25 cellular contexts compared by ENCODE assay signal in the genomic region with DNA sequence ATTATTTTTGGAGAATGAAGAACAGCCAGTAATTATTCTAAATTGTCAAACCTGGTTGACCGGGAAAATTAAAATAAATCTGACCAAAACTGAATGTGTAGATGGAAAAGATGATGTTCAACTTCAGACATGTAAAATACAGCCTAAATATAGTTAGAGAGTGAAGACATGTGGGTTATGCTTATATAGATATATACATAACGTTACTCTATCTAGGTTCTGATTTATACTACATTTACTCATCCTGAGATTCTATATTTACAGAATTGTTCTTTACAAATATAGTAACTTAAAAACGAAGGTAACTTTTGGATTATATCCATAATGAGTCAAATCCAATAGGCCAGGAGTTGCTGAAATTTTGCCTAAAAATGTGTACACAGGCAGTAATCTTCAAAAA. TPM values are rescaled to one million over a fixed set of nuclear protein-coding genes. Genes with fewer than 3 reads are reported as not detected.
"Had no signal": no experiment of that assay in that cellular context is flagged by ENCODE, and none has a peak within 500 bp of the region (broad histone marks: within the 10 kb centered on the region; RNA-seq: fewer than 3 reads in every experiment).

No MANE protein-coding gene starts in this region.

- ATAC-seq: body of pancreas, right lobe of liver had no signal

- H3K4me2 ChIP-seq: neural progenitor cell had no signal

- H3K4me1 ChIP-seq: body of pancreas, colonic mucosa, left ventricle myocardium inferior, neural progenitor cell, right lobe of liver, upper lobe of left lung had no signal

- H3K27ac ChIP-seq: body of pancreas, colonic mucosa, left ventricle myocardium inferior, neural progenitor cell, ovary, right lobe of liver, thoracic aorta, upper lobe of left lung had no signal

- H3K36me3 Mint-ChIP-seq: activated CD4-positive, alpha-beta memory T cell treated with anti-CD3 and anti-CD28 coated beads for 36 hours; activated naive CD8-positive, alpha-beta T cell treated with anti-CD3 and anti-CD28 coated beads for 36 hours; neural progenitor cell had no signal

- H3K36me3 ChIP-seq: colonic mucosa, left ventricle myocardium inferior, neural progenitor cell, ovary, right lobe of liver, thoracic aorta, upper lobe of left lung had no signal

- H3K9ac ChIP-seq: neural progenitor cell had no signal

- H3K4me3 Mint-ChIP-seq: activated B cell treated with CpG ODN at 0.5 μM for 24 hours; activated CD4-positive, alpha-beta memory T cell treated with anti-CD3 and anti-CD28 coated beads for 36 hours; activated naive CD8-positive, alpha-beta T cell treated with anti-CD3 and anti-CD28 coated beads for 36 hours; endodermal cell; neural progenitor cell; stimulated activated naive B cell treated with anti-CD40 and anti-IgM and Interleukin-4, amounts not matched to agents 10 μg/mL and 1 μg/mL and 100 μg/mL, for 72 hours; T-helper 2 cell treated with Interferon-gamma antibody and Interleukin-4, amounts not matched to agents 5 μg/mL and 100 μg/mL, for 36 hours had no signal

- H3K9me3 Mint-ChIP-seq: activated B cell treated with CpG ODN at 0.5 μM for 24 hours; activated CD4-positive, alpha-beta memory T cell treated with anti-CD3 and anti-CD28 coated beads for 36 hours; endodermal cell; neural progenitor cell; stimulated activated naive B cell treated with anti-CD40 and anti-IgM and Interleukin-4, amounts not matched to agents 10 μg/mL and 1 μg/mL and 100 μg/mL, for 72 hours; T-helper 2 cell treated with Interferon-gamma antibody and Interleukin-4, amounts not matched to agents 5 μg/mL and 100 μg/mL, for 36 hours had no signal

- H3K27ac Mint-ChIP-seq: activated B cell treated with CpG ODN at 0.5 μM for 24 hours; activated CD4-positive, alpha-beta memory T cell treated with anti-CD3 and anti-CD28 coated beads for 36 hours; activated naive CD8-positive, alpha-beta T cell treated with anti-CD3 and anti-CD28 coated beads for 36 hours; endodermal cell; neural progenitor cell; stimulated activated naive B cell treated with anti-CD40 and anti-IgM and Interleukin-4, amounts not matched to agents 10 μg/mL and 1 μg/mL and 100 μg/mL, for 72 hours; T-helper 2 cell treated with Interferon-gamma antibody and Interleukin-4, amounts not matched to agents 5 μg/mL and 100 μg/mL, for 36 hours had no signal

- H3K27me3 Mint-ChIP-seq: activated B cell treated with CpG ODN at 0.5 μM for 24 hours; stimulated activated naive B cell treated with anti-CD40 and anti-IgM and Interleukin-4, amounts not matched to agents 10 μg/mL and 1 μg/mL and 100 μg/mL, for 72 hours had no signal

- H2AFZ ChIP-seq: neural progenitor cell had no signal

- H3K4me3 ChIP-seq: body of pancreas, colonic mucosa, left ventricle myocardium inferior, neural progenitor cell, ovary, right lobe of liver, upper lobe of left lung had no signal

- DNase-seq: activated B cell treated with CpG ODN at 0.5 μM for 24 hours; activated CD4-positive, alpha-beta memory T cell treated with anti-CD3 and anti-CD28 coated beads for 36 hours; activated CD4-positive, alpha-beta T cell treated with anti-CD3 and anti-CD28 coated beads for 4 hours; activated naive CD4-positive, alpha-beta T cell; activated naive CD8-positive, alpha-beta T cell treated with anti-CD3 and anti-CD28 coated beads for 36 hours; activated T-cell treated with anti-CD3 and anti-CD28 coated beads for 4 hours; body of pancreas; central memory CD4-positive, alpha-beta T cell; colonic mucosa; endodermal cell; head of caudate nucleus; kidney; left ventricle myocardium inferior; ovary; right lobe of liver; stimulated activated CD4-positive, alpha-beta T cell treated with anti-CD3 and anti-CD28 coated beads, Interleukin-4, amount 100 ng/mL, for 24 hours; stimulated activated naive B cell treated with anti-CD40 and anti-IgM and Interleukin-4, amounts not matched to agents 10 μg/mL and 1 μg/mL and 100 μg/mL, for 72 hours; upper lobe of left lung had no signal

- H3K27me3 ChIP-seq: body of pancreas, colonic mucosa, neural progenitor cell, ovary, right lobe of liver, upper lobe of left lung had no signal

- H3K4me1 Mint-ChIP-seq: activated B cell treated with CpG ODN at 0.5 μM for 24 hours, neural progenitor cell had no signal

- H3K9me3 ChIP-seq: body of pancreas, colonic mucosa, left ventricle myocardium inferior, ovary, right lobe of liver, thoracic aorta, upper lobe of left lung had no signal

RNA-seq across cellular contexts. Expression of gene C5orf52, which starts 39.1 kb away (rescaled TPM):
- total RNA-seq: activated B cell treated with CpG ODN at 0.5 μM for 24 hours; activated CD4-positive, alpha-beta memory T cell treated with anti-CD3 and anti-CD28 coated beads for 36 hours; activated naive CD8-positive, alpha-beta T cell treated with anti-CD3 and anti-CD28 coated beads for 36 hours; body of pancreas; endodermal cell; epithelial cell of proximal tubule; kidney; left ventricle myocardium inferior; mammary epithelial cell; myocyte; ovary; pulmonary artery endothelial cell; right lobe of liver; thoracic aorta; upper lobe of left lung had no signal
- polyA plus RNA-seq: mammary epithelial cell, ovary had no signal

RNA-seq across cellular contexts. Expression of gene SOX30, which starts 58.2 kb away (rescaled TPM):
- total RNA-seq: activated naive CD8-positive, alpha-beta T cell treated with anti-CD3 and anti-CD28 coated beads for 36 hours; body of pancreas; mammary epithelial cell; pulmonary artery endothelial cell; thoracic aorta had no signal
